In genomic region chr5:180470966-180471582, GRCh38 we compare ENCODE assay signal across 9 cellular contexts. TPM values are rescaled to one million over a fixed set of nuclear protein-coding genes. Genes with fewer than 3 reads are reported as not detected.
A peak's percentile ranks its signal among the peaks of the same experiment; 100 is the strongest.
DNase-seq lines count a peak whose midpoint lies in the region; ATAC-seq and TF ChIP-seq lines count a peak whose summit lies in the region.
"Had no signal": no experiment of that assay in that cellular context is flagged by ENCODE, and none has a peak within 500 bp of the region (broad histone marks: within the 10 kb centered on the region; RNA-seq: fewer than 3 reads in every experiment).

No MANE protein-coding gene starts in this region.

- no peak overlapping the region for H3K4me3 ChIP-seq in OCI-LY1 (ENCODE audit: low read depth, low read length, poor library complexity, severe bottlenecking)
- no peak overlapping the region for H3K4me3 ChIP-seq in fibroblast of the aortic adventitia (ENCODE audit: low read depth, low read length)
- no peak overlapping the region for H3K4me3 ChIP-seq in neural progenitor cell

- no peaks in the 10 kb centered on the region for H3K9me2 ChIP-seq in OCI-LY1 (ENCODE audit: low read depth, low read length)

- H3K4me2 ChIP-seq in OCI-LY1 (ENCODE audit: low read length) (no peak overlapping the region), neural progenitor cell (no peak overlapping the region)

- DNase-seq in EH (ENCODE audit: low read depth) (peak; percentile 60), fibroblast of the aortic adventitia (ENCODE audit: low read depth) (peak; percentile 73), neural progenitor cell (ENCODE audit: low spot score) (peak; percentile 78), NCI-H1048 (lab: John Stamatoyannopoulos, UW) (no peak)
- peak; percentile 63 to 68 for DNase-seq in activated T-cell treated with anti-CD3 and anti-CD28 coated beads, Interleukin-2, amount 50 U/mL, for 48 hours
- DNase-seq in stimulated activated naive CD8-positive, alpha-beta T cell treated with anti-CD3 and anti-CD28 coated beads, Interleukin-15, amount 100 ng/mL, for 72 hours = peak; percentile 54 to 62

- TF ChIP-seq CTCF in OCI-LY1 (IDR thresholded peaks at IDR 0.05; ENCODE audit: low read length) = peak; percentile 89
- TF ChIP-seq CTCF in fibroblast of the aortic adventitia (IDR thresholded peaks at IDR 0.05; ENCODE audit: insufficient read depth, low read length) = peak; percentile 93
- peak; percentile 95 for TF ChIP-seq CTCF in neural progenitor cell (IDR thresholded peaks at IDR 0.05)

- H3K79me2 ChIP-seq in OCI-LY1 (ENCODE audit: insufficient read depth, low read length) = no peaks in the 10 kb centered on the region
- H3K79me2 ChIP-seq in neural progenitor cell (ENCODE audit: low read depth) = no peaks in the 10 kb centered on the region

- no peaks in the 10 kb centered on the region for H3K4me1 ChIP-seq in OCI-LY1 (ENCODE audit: insufficient read depth, low read length, severe bottlenecking)
- H3K4me1 ChIP-seq in neural progenitor cell = no peaks in the 10 kb centered on the region

- H3K9me3 ChIP-seq in OCI-LY1 (ENCODE audit: low read length) = no peaks in the 10 kb centered on the region
- H3K9me3 ChIP-seq in neural progenitor cell (ENCODE audit: low read depth) = no peaks in the 10 kb centered on the region

- peaks cover 3% of the 10 kb centered on the region for H3K27me3 Mint-ChIP-seq in neural progenitor cell (ENCODE audit: insufficient read depth, low read depth)
- no peaks in the 10 kb centered on the region for H3K27me3 Mint-ChIP-seq in stimulated activated naive CD8-positive, alpha-beta T cell treated with anti-CD3 and anti-CD28 coated beads, Interleukin-15, amount 100 ng/mL, for 72 hours

- no peak overlapping the region for H3K4me3 Mint-ChIP-seq in neural progenitor cell
- no peak overlapping the region for H3K4me3 Mint-ChIP-seq in stimulated activated naive CD8-positive, alpha-beta T cell treated with anti-CD3 and anti-CD28 coated beads, Interleukin-15, amount 100 ng/mL, for 72 hours
- H3K4me3 Mint-ChIP-seq: activated naive CD8-positive, alpha-beta T cell had no signal

- H3K27ac ChIP-seq in OCI-LY1 (ENCODE audit: low read depth, low read length, poor library complexity, severe bottlenecking) (no peak overlapping the region), neural progenitor cell (no peak overlapping the region)

- peak; percentile 39 for ATAC-seq in HG02610 (IDR thresholded peaks at IDR 0.05; ENCODE audit: unreplicated experiment)
- peak; percentile 73 for ATAC-seq in stimulated activated naive CD8-positive, alpha-beta T cell treated with anti-CD3 and anti-CD28 coated beads, Interleukin-15, amount 100 ng/mL, for 72 hours

- no peak overlapping the region for H3K27ac Mint-ChIP-seq in neural progenitor cell
- H3K27ac Mint-ChIP-seq in stimulated activated naive CD8-positive, alpha-beta T cell treated with anti-CD3 and anti-CD28 coated beads, Interleukin-15, amount 100 ng/mL, for 72 hours = no peak overlapping the region
- H3K27ac Mint-ChIP-seq: activated naive CD8-positive, alpha-beta T cell had no signal

- H3K9me3 Mint-ChIP-seq in neural progenitor cell = no peaks in the 10 kb centered on the region
- no peaks in the 10 kb centered on the region for H3K9me3 Mint-ChIP-seq in stimulated activated naive CD8-positive, alpha-beta T cell treated with anti-CD3 and anti-CD28 coated beads, Interleukin-15, amount 100 ng/mL, for 72 hours

- no peak overlapping the region for H3K9ac ChIP-seq in OCI-LY1 (ENCODE audit: low read length)
- no peak overlapping the region for H3K9ac ChIP-seq in neural progenitor cell

- H2AFZ ChIP-seq in OCI-LY1 (ENCODE audit: low read length) (no peak overlapping the region), neural progenitor cell (replicated peaks) (peak overlapping the region; percentile 2)

- H4K20me1 ChIP-seq in OCI-LY1 (ENCODE audit: insufficient read depth, low read length) (no peaks in the 10 kb centered on the region), neural progenitor cell (ENCODE audit: low read depth) (no peaks in the 10 kb centered on the region)

- H3K27me3 ChIP-seq in OCI-LY1 (ENCODE audit: insufficient read depth, low read length) (no peaks in the 10 kb centered on the region), neural progenitor cell (peaks cover 4% of the 10 kb centered on the region)

- H3K4me1 Mint-ChIP-seq in neural progenitor cell = peaks cover 4% of the 10 kb centered on the region
- H3K4me1 Mint-ChIP-seq in stimulated activated naive CD8-positive, alpha-beta T cell treated with anti-CD3 and anti-CD28 coated beads, Interleukin-15, amount 100 ng/mL, for 72 hours = no peaks in the 10 kb centered on the region

- H3K36me3 ChIP-seq in OCI-LY1 (ENCODE audit: insufficient read depth, low read length) = no peaks in the 10 kb centered on the region
- H3K36me3 ChIP-seq in neural progenitor cell = no peaks in the 10 kb centered on the region

- H3F3A ChIP-seq in OCI-LY1 (ENCODE audit: insufficient read depth, low read length) (no peaks in the 10 kb centered on the region), neural progenitor cell (ENCODE audit: low read depth) (no peaks in the 10 kb centered on the region)

- no peaks in the 10 kb centered on the region for H3K36me3 Mint-ChIP-seq in neural progenitor cell
- H3K36me3 Mint-ChIP-seq: activated naive CD8-positive, alpha-beta T cell had no signal

RNA-seq across cellular contexts. Expression of gene CNOT6, which starts 23.1 kb away (rescaled TPM):
- 9.8 and 12.1 TPM in 2 replicates for total RNA-seq in fibroblast of the aortic adventitia (ENCODE audit: low replicate concordance)
- total RNA-seq in neural progenitor cell (ENCODE audit: low replicate concordance) = 28.6 and 38.5 TPM in 2 replicates
